1 cellular context compared by ENCODE assay signal in genomic region chr6:33959661-33960344, GRCh38.
TF ChIP-seq lines count a peak whose summit lies in the region.

No MANE protein-coding gene starts in this region.

TF ChIP-seq in HCT116, 20 proteins besides CTCF, POLR2A, EP300 and RAD21 (continued from another document):
- no peak for TF ChIP-seq ZBTB33 (IDR thresholded peaks at IDR 0.05; ENCODE audit: extremely low read depth, insufficient replicate concordance, low read length)
- no peak for TF ChIP-seq CBX3 (IDR thresholded peaks at IDR 0.05; ENCODE audit: low read depth)
- no peak for TF ChIP-seq CEBPB (IDR thresholded peaks at IDR 0.05; ENCODE audit: low read depth)
- TF ChIP-seq EZH2 (IDR thresholded peaks at IDR 0.05), result no peak
- no peak for TF ChIP-seq POLR2AphosphoS5 (IDR thresholded peaks at IDR 0.05; ENCODE audit: low read depth, low read length)
